ENCODE assay signal across 1 cellular context in the genomic region with DNA sequence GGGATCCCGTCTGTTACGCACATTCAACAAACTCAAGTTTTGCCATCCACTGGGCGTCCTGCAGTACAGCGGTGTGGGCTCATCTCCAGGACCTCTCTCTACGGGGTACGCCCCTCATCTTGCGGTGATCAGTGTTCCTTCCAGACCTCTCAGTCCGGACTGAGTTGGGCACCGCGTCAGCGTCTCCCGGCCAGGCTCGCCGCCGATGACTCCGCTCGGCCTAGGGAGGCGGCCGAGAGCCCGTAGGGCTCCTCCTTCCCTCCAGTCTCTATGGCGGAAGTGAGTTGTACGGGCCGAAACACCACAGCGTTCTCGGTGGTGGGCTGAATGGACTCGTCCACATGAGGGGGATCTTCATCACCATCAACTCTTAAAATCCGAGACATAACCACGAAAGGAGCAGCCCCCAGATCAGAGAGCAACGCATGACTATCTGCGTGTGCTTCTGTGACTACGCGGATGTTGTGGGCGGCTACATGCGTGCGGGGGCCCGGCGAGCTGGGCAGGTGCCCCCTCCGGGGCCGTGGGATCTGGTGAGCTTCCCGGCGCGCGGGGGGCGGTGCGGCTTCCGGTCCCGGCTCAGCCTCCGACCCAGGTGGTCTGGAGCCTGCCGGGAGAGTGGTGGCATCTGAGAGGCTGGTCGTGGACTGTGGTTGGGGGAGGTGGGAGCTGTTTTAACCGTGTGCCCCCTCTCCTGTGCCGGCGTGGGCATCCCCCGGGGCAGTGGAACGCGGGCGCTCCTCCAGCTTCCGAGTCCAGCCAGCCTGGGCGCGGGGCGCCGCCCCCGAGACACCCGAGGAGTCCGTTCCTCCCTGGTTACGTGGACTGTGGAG.
TF ChIP-seq lines count a peak whose summit lies in the region.

A gene with protein sequence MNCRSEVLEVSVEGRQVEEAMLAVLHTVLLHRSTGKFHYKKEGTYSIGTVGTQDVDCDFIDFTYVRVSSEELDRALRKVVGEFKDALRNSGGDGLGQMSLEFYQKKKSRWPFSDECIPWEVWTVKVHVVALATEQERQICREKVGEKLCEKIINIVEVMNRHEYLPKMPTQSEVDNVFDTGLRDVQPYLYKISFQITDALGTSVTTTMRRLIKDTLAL (plus strand): TSS at position 569 of the 833 bp plus-strand sequence. CDS start 3,673 bp downstream, outside the sequence.

TF ChIP-seq in K562, 482 proteins besides CTCF, POLR2A, EP300 and RAD21 (continued from another document and continues in another):
- no peak for TF ChIP-seq SNRNP70 (optimal IDR thresholded peaks at IDR 0.05; ENCODE audit: low read depth, low read length)
- peak; percentile 65; the same call in 1 of the 2 replicates for TF ChIP-seq RUNX1 (IDR thresholded peaks at IDR 0.05; ENCODE audit: low read depth)
- TF ChIP-seq ZNF124 (CRISPR knock-in tag; IDR thresholded peaks at IDR 0.05), result no peak
- TF ChIP-seq, protein P1, sequence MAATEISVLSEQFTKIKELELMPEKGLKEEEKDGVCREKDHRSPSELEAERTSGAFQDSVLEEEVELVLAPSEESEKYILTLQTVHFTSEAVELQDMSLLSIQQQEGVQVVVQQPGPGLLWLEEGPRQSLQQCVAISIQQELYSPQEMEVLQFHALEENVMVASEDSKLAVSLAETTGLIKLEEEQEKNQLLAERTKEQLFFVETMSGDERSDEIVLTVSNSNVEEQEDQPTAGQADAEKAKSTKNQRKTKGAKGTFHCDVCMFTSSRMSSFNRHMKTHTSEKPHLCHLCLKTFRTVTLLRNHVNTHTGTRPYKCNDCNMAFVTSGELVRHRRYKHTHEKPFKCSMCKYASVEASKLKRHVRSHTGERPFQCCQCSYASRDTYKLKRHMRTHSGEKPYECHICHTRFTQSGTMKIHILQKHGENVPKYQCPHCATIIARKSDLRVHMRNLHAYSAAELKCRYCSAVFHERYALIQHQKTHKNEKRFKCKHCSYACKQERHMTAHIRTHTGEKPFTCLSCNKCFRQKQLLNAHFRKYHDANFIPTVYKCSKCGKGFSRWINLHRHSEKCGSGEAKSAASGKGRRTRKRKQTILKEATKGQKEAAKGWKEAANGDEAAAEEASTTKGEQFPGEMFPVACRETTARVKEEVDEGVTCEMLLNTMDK (IDR thresholded peaks at IDR 0.05; ENCODE audit: borderline replicate concordance, insufficient read depth, low read depth, low read length, poor library complexity, severe bottlenecking), result peak; percentile 82
- TF ChIP-seq CEBPG (CRISPR knock-in tag; IDR thresholded peaks at IDR 0.05), result no peak
- no peak for TF ChIP-seq CEBPG (tag; conservative IDR thresholded peaks at IDR 0.05 in 1 of 2, IDR thresholded peaks at IDR 0.05 in 1 of 2)
- TF ChIP-seq RNF2 (IDR thresholded peaks at IDR 0.05), result peak; percentile 81
- TF ChIP-seq, protein P2, sequence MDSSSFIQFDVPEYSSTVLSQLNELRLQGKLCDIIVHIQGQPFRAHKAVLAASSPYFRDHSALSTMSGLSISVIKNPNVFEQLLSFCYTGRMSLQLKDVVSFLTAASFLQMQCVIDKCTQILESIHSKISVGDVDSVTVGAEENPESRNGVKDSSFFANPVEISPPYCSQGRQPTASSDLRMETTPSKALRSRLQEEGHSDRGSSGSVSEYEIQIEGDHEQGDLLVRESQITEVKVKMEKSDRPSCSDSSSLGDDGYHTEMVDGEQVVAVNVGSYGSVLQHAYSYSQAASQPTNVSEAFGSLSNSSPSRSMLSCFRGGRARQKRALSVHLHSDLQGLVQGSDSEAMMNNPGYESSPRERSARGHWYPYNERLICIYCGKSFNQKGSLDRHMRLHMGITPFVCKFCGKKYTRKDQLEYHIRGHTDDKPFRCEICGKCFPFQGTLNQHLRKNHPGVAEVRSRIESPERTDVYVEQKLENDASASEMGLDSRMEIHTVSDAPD (CRISPR knock-in tag; IDR thresholded peaks at IDR 0.05), result no peak
- no peak for TF ChIP-seq ZNF583 (CRISPR knock-in tag; IDR thresholded peaks at IDR 0.05)
- TF ChIP-seq NUFIP1 (IDR thresholded peaks at IDR 0.05; ENCODE audit: partially characterized antibody), result peak; percentile 98
- TF ChIP-seq ESRRA (IDR thresholded peaks at IDR 0.05; ENCODE audit: borderline replicate concordance, low read depth), result peak; percentile 57
- TF ChIP-seq MCM5 (IDR thresholded peaks at IDR 0.05; ENCODE audit: low read depth), result no peak
- TF ChIP-seq MAFF (IDR thresholded peaks at IDR 0.05; ENCODE audit: low read length), result peak; percentile 73
- TF ChIP-seq, protein P3, sequence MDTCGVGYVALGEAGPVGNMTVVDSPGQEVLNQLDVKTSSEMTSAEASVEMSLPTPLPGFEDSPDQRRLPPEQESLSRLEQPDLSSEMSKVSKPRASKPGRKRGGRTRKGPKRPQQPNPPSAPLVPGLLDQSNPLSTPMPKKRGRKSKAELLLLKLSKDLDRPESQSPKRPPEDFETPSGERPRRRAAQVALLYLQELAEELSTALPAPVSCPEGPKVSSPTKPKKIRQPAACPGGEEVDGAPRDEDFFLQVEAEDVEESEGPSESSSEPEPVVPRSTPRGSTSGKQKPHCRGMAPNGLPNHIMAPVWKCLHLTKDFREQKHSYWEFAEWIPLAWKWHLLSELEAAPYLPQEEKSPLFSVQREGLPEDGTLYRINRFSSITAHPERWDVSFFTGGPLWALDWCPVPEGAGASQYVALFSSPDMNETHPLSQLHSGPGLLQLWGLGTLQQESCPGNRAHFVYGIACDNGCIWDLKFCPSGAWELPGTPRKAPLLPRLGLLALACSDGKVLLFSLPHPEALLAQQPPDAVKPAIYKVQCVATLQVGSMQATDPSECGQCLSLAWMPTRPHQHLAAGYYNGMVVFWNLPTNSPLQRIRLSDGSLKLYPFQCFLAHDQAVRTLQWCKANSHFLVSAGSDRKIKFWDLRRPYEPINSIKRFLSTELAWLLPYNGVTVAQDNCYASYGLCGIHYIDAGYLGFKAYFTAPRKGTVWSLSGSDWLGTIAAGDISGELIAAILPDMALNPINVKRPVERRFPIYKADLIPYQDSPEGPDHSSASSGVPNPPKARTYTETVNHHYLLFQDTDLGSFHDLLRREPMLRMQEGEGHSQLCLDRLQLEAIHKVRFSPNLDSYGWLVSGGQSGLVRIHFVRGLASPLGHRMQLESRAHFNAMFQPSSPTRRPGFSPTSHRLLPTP (IDR thresholded peaks at IDR 0.05; ENCODE audit: borderline replicate concordance, extremely low read depth, insufficient read length), result peak; percentile 2
- no peak for TF ChIP-seq SREBF2 (CRISPR knock-in tag; IDR thresholded peaks at IDR 0.05)
- TF ChIP-seq, protein P4, sequence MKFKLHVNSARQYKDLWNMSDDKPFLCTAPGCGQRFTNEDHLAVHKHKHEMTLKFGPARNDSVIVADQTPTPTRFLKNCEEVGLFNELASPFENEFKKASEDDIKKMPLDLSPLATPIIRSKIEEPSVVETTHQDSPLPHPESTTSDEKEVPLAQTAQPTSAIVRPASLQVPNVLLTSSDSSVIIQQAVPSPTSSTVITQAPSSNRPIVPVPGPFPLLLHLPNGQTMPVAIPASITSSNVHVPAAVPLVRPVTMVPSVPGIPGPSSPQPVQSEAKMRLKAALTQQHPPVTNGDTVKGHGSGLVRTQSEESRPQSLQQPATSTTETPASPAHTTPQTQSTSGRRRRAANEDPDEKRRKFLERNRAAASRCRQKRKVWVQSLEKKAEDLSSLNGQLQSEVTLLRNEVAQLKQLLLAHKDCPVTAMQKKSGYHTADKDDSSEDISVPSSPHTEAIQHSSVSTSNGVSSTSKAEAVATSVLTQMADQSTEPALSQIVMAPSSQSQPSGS (CRISPR knock-in tag; IDR thresholded peaks at IDR 0.05), result no peak
- TF ChIP-seq, protein P5, sequence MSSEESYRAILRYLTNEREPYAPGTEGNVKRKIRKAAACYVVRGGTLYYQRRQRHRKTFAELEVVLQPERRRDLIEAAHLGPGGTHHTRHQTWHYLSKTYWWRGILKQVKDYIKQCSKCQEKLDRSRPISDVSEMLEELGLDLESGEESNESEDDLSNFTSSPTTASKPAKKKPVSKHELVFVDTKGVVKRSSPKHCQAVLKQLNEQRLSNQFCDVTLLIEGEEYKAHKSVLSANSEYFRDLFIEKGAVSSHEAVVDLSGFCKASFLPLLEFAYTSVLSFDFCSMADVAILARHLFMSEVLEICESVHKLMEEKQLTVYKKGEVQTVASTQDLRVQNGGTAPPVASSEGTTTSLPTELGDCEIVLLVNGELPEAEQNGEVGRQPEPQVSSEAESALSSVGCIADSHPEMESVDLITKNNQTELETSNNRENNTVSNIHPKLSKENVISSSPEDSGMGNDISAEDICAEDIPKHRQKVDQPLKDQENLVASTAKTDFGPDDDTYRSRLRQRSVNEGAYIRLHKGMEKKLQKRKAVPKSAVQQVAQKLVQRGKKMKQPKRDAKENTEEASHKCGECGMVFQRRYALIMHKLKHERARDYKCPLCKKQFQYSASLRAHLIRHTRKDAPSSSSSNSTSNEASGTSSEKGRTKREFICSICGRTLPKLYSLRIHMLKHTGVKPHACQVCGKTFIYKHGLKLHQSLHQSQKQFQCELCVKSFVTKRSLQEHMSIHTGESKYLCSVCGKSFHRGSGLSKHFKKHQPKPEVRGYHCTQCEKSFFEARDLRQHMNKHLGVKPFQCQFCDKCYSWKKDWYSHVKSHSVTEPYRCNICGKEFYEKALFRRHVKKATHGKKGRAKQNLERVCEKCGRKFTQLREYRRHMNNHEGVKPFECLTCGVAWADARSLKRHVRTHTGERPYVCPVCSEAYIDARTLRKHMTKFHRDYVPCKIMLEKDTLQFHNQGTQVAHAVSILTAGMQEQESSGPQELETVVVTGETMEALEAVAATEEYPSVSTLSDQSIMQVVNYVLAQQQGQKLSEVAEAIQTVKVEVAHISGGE (CRISPR knock-in tag; IDR thresholded peaks at IDR 0.05), result peak; percentile 58 to 92 (median 80); a peak in 5 of 6 replicates
- 0 out of 4 replicates have a peak, but pooled peaks of 1 of the 2 experiments have one; percentile 46 for TF ChIP-seq TBL1XR1 (IDR thresholded peaks at IDR 0.05; ENCODE audit: low read length in 2 of 2)
- TF ChIP-seq NRF1 (conservative IDR thresholded peaks at IDR 0.05 in 1 of 2, IDR thresholded peaks at IDR 0.05 in 1 of 2), result peak in 1 of 2 experiments; percentile 24; a peak in 1 of 4 replicates
- peak; percentile 1; the same call in 1 of the 2 replicates for TF ChIP-seq MAFK (IDR thresholded peaks at IDR 0.05; ENCODE audit: low read length)
- 0 out of 2 replicates have a peak, but pooled peaks have one; percentile 43 for TF ChIP-seq NFRKB (IDR thresholded peaks at IDR 0.05; ENCODE audit: low read depth)
- peak; percentile 29; the same call in 1 of the 2 replicates for TF ChIP-seq STAT5A (IDR thresholded peaks at IDR 0.05; ENCODE audit: borderline replicate concordance, low read length)
- TF ChIP-seq, protein P6, sequence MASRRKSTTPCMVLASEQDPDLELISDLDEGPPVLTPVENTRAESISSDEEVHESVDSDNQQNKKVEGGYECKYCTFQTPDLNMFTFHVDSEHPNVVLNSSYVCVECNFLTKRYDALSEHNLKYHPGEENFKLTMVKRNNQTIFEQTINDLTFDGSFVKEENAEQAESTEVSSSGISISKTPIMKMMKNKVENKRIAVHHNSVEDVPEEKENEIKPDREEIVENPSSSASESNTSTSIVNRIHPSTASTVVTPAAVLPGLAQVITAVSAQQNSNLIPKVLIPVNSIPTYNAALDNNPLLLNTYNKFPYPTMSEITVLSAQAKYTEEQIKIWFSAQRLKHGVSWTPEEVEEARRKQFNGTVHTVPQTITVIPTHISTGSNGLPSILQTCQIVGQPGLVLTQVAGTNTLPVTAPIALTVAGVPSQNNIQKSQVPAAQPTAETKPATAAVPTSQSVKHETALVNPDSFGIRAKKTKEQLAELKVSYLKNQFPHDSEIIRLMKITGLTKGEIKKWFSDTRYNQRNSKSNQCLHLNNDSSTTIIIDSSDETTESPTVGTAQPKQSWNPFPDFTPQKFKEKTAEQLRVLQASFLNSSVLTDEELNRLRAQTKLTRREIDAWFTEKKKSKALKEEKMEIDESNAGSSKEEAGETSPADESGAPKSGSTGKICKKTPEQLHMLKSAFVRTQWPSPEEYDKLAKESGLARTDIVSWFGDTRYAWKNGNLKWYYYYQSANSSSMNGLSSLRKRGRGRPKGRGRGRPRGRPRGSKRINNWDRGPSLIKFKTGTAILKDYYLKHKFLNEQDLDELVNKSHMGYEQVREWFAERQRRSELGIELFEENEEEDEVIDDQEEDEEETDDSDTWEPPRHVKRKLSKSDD (conservative IDR thresholded peaks at IDR 0.05; ENCODE audit: low read length), result no peak
- peak; percentile 47; the same call in 1 of the 2 replicates for TF ChIP-seq FOSL1 (tag; conservative IDR thresholded peaks at IDR 0.05)
- TF ChIP-seq FOXA1 (IDR thresholded peaks at IDR 0.05; ENCODE audit: borderline replicate concordance), result no peak
- TF ChIP-seq ZBED1 (IDR thresholded peaks at IDR 0.05), result no peak
- TF ChIP-seq EWSR1 (IDR thresholded peaks at IDR 0.05; ENCODE audit: borderline replicate concordance, low read depth, partially characterized antibody), result no peak
- no peak for TF ChIP-seq SMARCE1 (IDR thresholded peaks at IDR 0.05)
- peak; percentile 70; the same call in 1 of the 2 replicates for TF ChIP-seq NFATC3 (IDR thresholded peaks at IDR 0.05)
- TF ChIP-seq FIP1L1 (IDR thresholded peaks at IDR 0.05; ENCODE audit: low read depth, low read length, poor library complexity, severe bottlenecking), result peak; percentile 54
- peak; percentile 84 for TF ChIP-seq SUPT5H (IDR thresholded peaks at IDR 0.05)
- TF ChIP-seq PML (IDR thresholded peaks at IDR 0.05; ENCODE audit: low read length), result 0 out of 2 replicates have a peak, but pooled peaks have one; percentile 43
- no peak for TF ChIP-seq ZNF561 (CRISPR knock-in tag; conservative IDR thresholded peaks at IDR 0.05)
- TF ChIP-seq TAF1 (IDR thresholded peaks at IDR 0.05; ENCODE audit: control insufficient read depth, extremely low read depth, insufficient read depth, low read length, severe bottlenecking), result peak; percentile 33
- peak; percentile 87; the same call in 1 of the 2 replicates for TF ChIP-seq ELF4 (CRISPR knock-in tag; IDR thresholded peaks at IDR 0.05)
- TF ChIP-seq, protein P7, sequence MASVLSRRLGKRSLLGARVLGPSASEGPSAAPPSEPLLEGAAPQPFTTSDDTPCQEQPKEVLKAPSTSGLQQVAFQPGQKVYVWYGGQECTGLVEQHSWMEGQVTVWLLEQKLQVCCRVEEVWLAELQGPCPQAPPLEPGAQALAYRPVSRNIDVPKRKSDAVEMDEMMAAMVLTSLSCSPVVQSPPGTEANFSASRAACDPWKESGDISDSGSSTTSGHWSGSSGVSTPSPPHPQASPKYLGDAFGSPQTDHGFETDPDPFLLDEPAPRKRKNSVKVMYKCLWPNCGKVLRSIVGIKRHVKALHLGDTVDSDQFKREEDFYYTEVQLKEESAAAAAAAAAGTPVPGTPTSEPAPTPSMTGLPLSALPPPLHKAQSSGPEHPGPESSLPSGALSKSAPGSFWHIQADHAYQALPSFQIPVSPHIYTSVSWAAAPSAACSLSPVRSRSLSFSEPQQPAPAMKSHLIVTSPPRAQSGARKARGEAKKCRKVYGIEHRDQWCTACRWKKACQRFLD (CRISPR knock-in tag; IDR thresholded peaks at IDR 0.05), result peak; percentile 65; the same call in 1 of the 2 replicates
- no peak for TF ChIP-seq NFYB (IDR thresholded peaks at IDR 0.05; ENCODE audit: extremely low read depth, insufficient read length)
- TF ChIP-seq PHF8 (IDR thresholded peaks at IDR 0.05; ENCODE audit: borderline replicate concordance, low read length), result peak; percentile 88; the same call in 1 of the 2 replicates
- peak; percentile 19; the same call in 1 of the 2 replicates for TF ChIP-seq SOX6 (IDR thresholded peaks at IDR 0.05)
- TF ChIP-seq ZNF143 (CRISPR knock-in tag; IDR thresholded peaks at IDR 0.05), result no peak
- peak in 1 of 2 experiments; percentile 66; a peak in 1 of 4 replicates for TF ChIP-seq ARNT (IDR thresholded peaks at IDR 0.05)
